20 cellular contexts compared by ENCODE assay signal in genomic region chr14:46377305-46377704, GRCh38.
DNase-seq lines count a peak whose midpoint lies in the region; FAIRE-seq and TF ChIP-seq lines count a peak whose summit lies in the region.
"Had no signal": no experiment of that assay in that cellular context is flagged by ENCODE, and none has a peak within 500 bp of the region (broad histone marks: within the 10 kb centered on the region; RNA-seq: fewer than 3 reads in every experiment).

No MANE protein-coding gene starts in this region.

- no peak overlapping the region for H3K56ac ChIP-seq in H9 (ENCODE audit: insufficient read length, low read depth, low read length)

- H3K4me3 ChIP-seq in endodermal cell (ENCODE audit: low read length) (no peak overlapping the region), kidney (ENCODE audit: low read length in 2 of 2) (no peak overlapping the region)
- H3K4me3 ChIP-seq: A549, GM23248 had no signal

- H3K9ac ChIP-seq in H9 (ENCODE audit: extremely low read depth, insufficient read length, low read length) (no peak overlapping the region), endodermal cell (ENCODE audit: extremely low read depth, low read length, poor library complexity, severe bottlenecking) (no peak overlapping the region), kidney (ENCODE audit: low read length in 2 of 2) (no peak overlapping the region)
- H3K9ac ChIP-seq: GM23248 had no signal

- H2BK120ac ChIP-seq in H9 (ENCODE audit: low read depth, low read length, poor library complexity, severe bottlenecking), result no peak overlapping the region

- H3K27me3 Mint-ChIP-seq in H9 (ENCODE audit: low read depth) (peaks cover 8% of the 10 kb centered on the region; the same call in 1 of the 2 replicates), endodermal cell (ENCODE audit: insufficient read depth) (peaks cover 3% of the 10 kb centered on the region)
- H3K27me3 Mint-ChIP-seq: CD4-positive, alpha-beta memory T cell had no signal

- no peak overlapping the region for H3K14ac ChIP-seq in H9 (ENCODE audit: insufficient read depth, low read length)

- H3K4me1 Mint-ChIP-seq in H9, result peaks cover 9 to 16% of the 10 kb centered on the region in 2 experiments
- no peaks in the 10 kb centered on the region for H3K4me1 Mint-ChIP-seq in endodermal cell
- H3K4me1 Mint-ChIP-seq: CD4-positive, alpha-beta memory T cell had no signal

- no peaks in the 10 kb centered on the region for H3K27me3 ChIP-seq in H9 (ENCODE audit: insufficient read depth, low read length)
- H3K27me3 ChIP-seq in endodermal cell (ENCODE audit: control insufficient read depth, insufficient read depth, low read length, poor library complexity, severe bottlenecking), result no peaks in the 10 kb centered on the region

- no peaks in the 10 kb centered on the region for H4K20me1 ChIP-seq in H9 (ENCODE audit: control insufficient read depth, insufficient read depth, insufficient read length)

- no peak overlapping the region for H3K23ac ChIP-seq in H9 (ENCODE audit: insufficient read length, low read depth, low read length)

- H3K9me3 ChIP-seq in H9 (ENCODE audit: control insufficient read depth, low read depth, low read length) (no peaks in the 10 kb centered on the region), endodermal cell (ENCODE audit: control insufficient read depth, low read length) (peaks cover 10% of the 10 kb centered on the region), kidney (ENCODE audit: control insufficient read depth in 1 of 2, low read length in 2 of 2) (no peaks in the 10 kb centered on the region)
- H3K9me3 ChIP-seq: A549 had no signal

- no peaks in the 10 kb centered on the region for H3K79me1 ChIP-seq in H9 (ENCODE audit: insufficient read depth, low read depth, low read length, poor library complexity, severe bottlenecking)

- H3K4me1 ChIP-seq in H9 (ENCODE audit: insufficient read depth, low read length) (no peaks in the 10 kb centered on the region; the same call in 1 of the 2 replicates), endodermal cell (ENCODE audit: control insufficient read depth, insufficient read depth, low read length) (no peaks in the 10 kb centered on the region), kidney (ENCODE audit: control insufficient read depth in 1 of 2, insufficient read depth in 1 of 2, low read depth in 1 of 2, low read length in 2 of 2) (no peaks in the 10 kb centered on the region)
- H3K4me1 ChIP-seq: A549 had no signal

- H3K18ac ChIP-seq in H9 (ENCODE audit: insufficient read length, low read depth, low read length), result peak overlapping the region; percentile 34

- H3K27ac Mint-ChIP-seq in H9 (no peak overlapping the region), endodermal cell (no peak overlapping the region)
- H3K27ac Mint-ChIP-seq: CD4-positive, alpha-beta memory T cell had no signal

- H2BK5ac ChIP-seq in H9 (ENCODE audit: insufficient read length, low read length), result no peak overlapping the region

- no peak overlapping the region for H2BK15ac ChIP-seq in H9 (ENCODE audit: low read depth, low read length)

- no peak overlapping the region for H3K4me2 ChIP-seq in H9 (ENCODE audit: insufficient read depth, insufficient read length, low read length)
- H3K4me2 ChIP-seq: A549 had no signal

- no peak overlapping the region for H2BK12ac ChIP-seq in H9 (ENCODE audit: insufficient read length, low read depth, low read length)

- no peak overlapping the region for H2BK20ac ChIP-seq in H9 (ENCODE audit: low read depth, low read length, poor library complexity, severe bottlenecking)

- no CpG with 5 or more reads among the region's 3 CpGs for WGBS in H9 (ENCODE audit: extremely low coverage, insufficient read length, low lambda C conversion rate)
- 78 to 100% methylated on average over 1 to 2 of the region's 3 CpGs for WGBS in endodermal cell (ENCODE audit: insufficient coverage in 1 of 2, insufficient read length in 1 of 2), 2 experiments

- H3K36me3 ChIP-seq in endodermal cell (ENCODE audit: control insufficient read depth, insufficient read depth, low read length), result no peaks in the 10 kb centered on the region
- H3K36me3 ChIP-seq in kidney (ENCODE audit: control insufficient read depth in 1 of 2, insufficient read depth in 2 of 2, low read length in 2 of 2), result no peaks in the 10 kb centered on the region

- no peak overlapping the region for H4K91ac ChIP-seq in H9 (ENCODE audit: insufficient read length, low read depth, low read length)

- no peak overlapping the region for H4K8ac ChIP-seq in H9 (replicated peaks; ENCODE audit: insufficient read length, low read depth, low read length)

- peak; percentile 83 for DNase-seq in ELF-1 (ENCODE audit: low read depth, low spot score)
- peak; percentile 34 for DNase-seq in H9
- peak; percentile 49 for DNase-seq in endodermal cell
- DNase-seq in islet precursor cell, result peak; percentile 72
- DNase-seq in kidney, result no peak
- no peak for DNase-seq in MV-4-11 (lab: John Stamatoyannopoulos, UW)
- DNase-seq in DMS53 (lab: John Stamatoyannopoulos, UW), result no peak
- no peak for DNase-seq in EL
- DNase-seq: ACHN, C1 segment of cervical spinal cord, Calu3, COR-L47, DND-41, GM23248, H7 had no signal

- no peak overlapping the region for H2AK5ac ChIP-seq in H9 (ENCODE audit: insufficient read length, low read length)

- no peak overlapping the region for H4K5ac ChIP-seq in H9 (ENCODE audit: insufficient read length, low read depth, low read length)

- H3T11ph ChIP-seq in H9 (ENCODE audit: low read length), result no peak overlapping the region

- H3K9me3 Mint-ChIP-seq in H9 (peaks cover 6 to 18% of the 10 kb centered on the region in 2 experiments), endodermal cell (peaks cover 29% of the 10 kb centered on the region)

- H3K36me3 Mint-ChIP-seq in H9 (ENCODE audit: insufficient read depth in 1 of 3, low read depth in 3 of 3) (peaks cover 0 to 16% (median 10%) of the 10 kb centered on the region in 3 experiments; a peak in 4 of 7 replicates), endodermal cell (ENCODE audit: low read depth) (peaks cover 3% of the 10 kb centered on the region)

- H3K4ac ChIP-seq in H9 (ENCODE audit: low read depth, low read length), result no peak overlapping the region

- H3K23me2 ChIP-seq in H9 (ENCODE audit: insufficient read length, low read depth, low read length, poor library complexity, severe bottlenecking), result no peaks in the 10 kb centered on the region

- intact Hi-C loops in kidney (cut with DNase I), result no loop called here

- TF ChIP-seq CTCF in H9 (conservative IDR thresholded peaks at IDR 0.05) (no peak), endodermal cell (conservative IDR thresholded peaks at IDR 0.05) (no peak), kidney (IDR thresholded peaks at IDR 0.05; ENCODE audit: borderline replicate concordance, extremely low read depth, insufficient read depth) (no peak)

- FAIRE-seq in kidney (lab: Jason Lieb, UNC), result no peak
- FAIRE-seq: A549, G401.6, GM12892 had no signal

- H3K4me3 Mint-ChIP-seq in H9 (no peak overlapping the region), endodermal cell (no peak overlapping the region)
- H3K4me3 Mint-ChIP-seq: CD4-positive, alpha-beta memory T cell had no signal

- H3K27ac ChIP-seq in H9 (ENCODE audit: insufficient read length, low read depth, low read length) (no peak overlapping the region), endodermal cell (ENCODE audit: low read depth, low read length) (no peak overlapping the region), kidney (ENCODE audit: low read depth in 2 of 2, low read length in 2 of 2) (no peak overlapping the region)
- H3K27ac ChIP-seq: 22Rv1, A549, GM23248 had no signal

- H3K79me2 ChIP-seq in H9 (ENCODE audit: insufficient read depth, low read length), result no peaks in the 10 kb centered on the region

- H2AFZ ChIP-seq in H9 (ENCODE audit: low read length), result no peak overlapping the region
- H2AFZ ChIP-seq: GM23248 had no signal

Comparison
In these comparisons a context has a peak if more than half of its experiments do, and no peak if none do; other contexts are left out.
1. DNase-seq: peak in ELF-1 (single experiment), H9 (single experiment), endodermal cell (single experiment) and islet precursor cell (single experiment); none in kidney (single experiment), MV-4-11 (single experiment), DMS53 (single experiment) and EL (single experiment).